ENCODE assay signal across 21 cellular contexts in genomic region chr20:24656391-24656790, GRCh38.
DNase-seq lines count a peak whose midpoint lies in the region; ATAC-seq, FAIRE-seq and TF ChIP-seq lines count a peak whose summit lies in the region.
"Had no signal": no experiment of that assay in that cellular context is flagged by ENCODE, and none has a peak within 500 bp of the region (broad histone marks: within the 10 kb centered on the region; RNA-seq: fewer than 3 reads in every experiment).

No MANE protein-coding gene starts in this region.

- no peaks in the 10 kb centered on the region for H3K36me3 ChIP-seq in kidney (ENCODE audit: control insufficient read depth in 1 of 2, insufficient read depth in 2 of 2, low read length in 2 of 2)

- CTCF ChIA-PET in CD4-positive, alpha-beta T cell (lab: Charles Lee), result no interaction called here

- TF ChIP-seq CTCF in C4-2B (conservative IDR thresholded peaks at IDR 0.05), result no peak
- no peak for TF ChIP-seq CTCF in kidney (IDR thresholded peaks at IDR 0.05; ENCODE audit: borderline replicate concordance, extremely low read depth, insufficient read depth)
- no peak for TF ChIP-seq CTCF in CD4-positive, alpha-beta T cell (IDR thresholded peaks at IDR 0.05)

- H3K36me3 Mint-ChIP-seq in CD4-positive, alpha-beta T cell (ENCODE audit: low read depth), result no peaks in the 10 kb centered on the region
- H3K36me3 Mint-ChIP-seq: CD8-positive, alpha-beta T cell had no signal

- no peak for FAIRE-seq in kidney (lab: Jason Lieb, UNC)
- FAIRE-seq: A549, D721Med, GM12891, GM18507, H1 had no signal

- no peaks in the 10 kb centered on the region for H3K27me3 ChIP-seq in CD4-positive, alpha-beta T cell (ENCODE audit: control insufficient read depth, insufficient read depth, low read length)

- H3K9me3 ChIP-seq in kidney (ENCODE audit: control insufficient read depth in 1 of 2, low read length in 2 of 2), result no peaks in the 10 kb centered on the region
- no peaks in the 10 kb centered on the region for H3K9me3 ChIP-seq in CD4-positive, alpha-beta T cell (ENCODE audit: control insufficient read depth, low read length)
- H3K9me3 ChIP-seq: A549 had no signal

- H3K4me3 Mint-ChIP-seq in stimulated activated naive CD8-positive, alpha-beta T cell treated with anti-CD3 and anti-CD28 coated beads, Interleukin-15, amount 100 ng/mL, for 72 hours, result no peak overlapping the region
- H3K4me3 Mint-ChIP-seq in CD4-positive, alpha-beta T cell, result no peak overlapping the region
- H3K4me3 Mint-ChIP-seq: CD8-positive, alpha-beta T cell had no signal

- peaks cover 0 to 7% of the 10 kb centered on the region in 2 donors for H3K4me1 ChIP-seq in kidney (ENCODE audit: control insufficient read depth in 1 of 2, insufficient read depth in 1 of 2, low read depth in 1 of 2, low read length in 2 of 2)

- no peak overlapping the region for H3K9ac ChIP-seq in kidney (ENCODE audit: low read length in 2 of 2)
- H3K9ac ChIP-seq: GM23248 had no signal

- POLR2A ChIA-PET in CD4-positive, alpha-beta T cell (lab: Charles Lee), result no interaction called here

- peak; percentile 31 for ATAC-seq in stimulated activated naive CD8-positive, alpha-beta T cell treated with anti-CD3 and anti-CD28 coated beads, Interleukin-15, amount 100 ng/mL, for 72 hours
- ATAC-seq in stimulated activated naive CD8-positive, alpha-beta T cell treated with anti-CD3 and anti-CD28 coated beads, Interleukin-15, Interleukin-2, amounts not matched to agents 100 U/mL and 50 U/mL, for 24 hours, result no peak
- ATAC-seq in GM19455 (IDR thresholded peaks at IDR 0.05; ENCODE audit: unreplicated experiment), result no peak
- ATAC-seq in CD4-positive, alpha-beta T cell (ENCODE audit: poor library complexity), result no peak
- ATAC-seq: A549; CD8-positive, alpha-beta T cell had no signal

- H3K9me3 Mint-ChIP-seq in stimulated activated naive CD8-positive, alpha-beta T cell treated with anti-CD3 and anti-CD28 coated beads, Interleukin-15, amount 100 ng/mL, for 72 hours, result no peaks in the 10 kb centered on the region
- H3K9me3 Mint-ChIP-seq in CD4-positive, alpha-beta T cell, result no peaks in the 10 kb centered on the region
- H3K9me3 Mint-ChIP-seq: CD8-positive, alpha-beta T cell had no signal

- DNase-seq in stimulated activated naive CD8-positive, alpha-beta T cell treated with anti-CD3 and anti-CD28 coated beads, Interleukin-15, amount 100 ng/mL, for 72 hours, result no peak
- DNase-seq in stimulated activated naive CD8-positive, alpha-beta T cell treated with anti-CD3 and anti-CD28 coated beads, Interleukin-15, Interleukin-2, amounts not matched to agents 100 U/mL and 50 U/mL, for 24 hours, result no peak
- peak; percentile 35 for DNase-seq in kidney
- no peak for DNase-seq in medulla oblongata (ENCODE audit: extremely low spot score)
- DNase-seq in CD4-positive, alpha-beta T cell, result no peak
- DNase-seq: 8988T; CD8-positive, alpha-beta T cell; DMS 273 treated with DMSO at 0.1 percent for 48 hours; DMS79; EL; GDM1; GM23248; H7; HCEC 1CT had no signal

- H3K27me3 Mint-ChIP-seq in stimulated activated naive CD8-positive, alpha-beta T cell treated with anti-CD3 and anti-CD28 coated beads, Interleukin-15, amount 100 ng/mL, for 72 hours, result no peaks in the 10 kb centered on the region
- H3K27me3 Mint-ChIP-seq in CD4-positive, alpha-beta T cell, result no peaks in the 10 kb centered on the region

- H3K27ac Mint-ChIP-seq in stimulated activated naive CD8-positive, alpha-beta T cell treated with anti-CD3 and anti-CD28 coated beads, Interleukin-15, amount 100 ng/mL, for 72 hours, result no peak overlapping the region
- H3K27ac Mint-ChIP-seq in CD4-positive, alpha-beta T cell, result no peak overlapping the region
- H3K27ac Mint-ChIP-seq: CD8-positive, alpha-beta T cell had no signal

- H3K4me3 ChIP-seq in kidney (ENCODE audit: low read length in 2 of 2), result no peak overlapping the region
- H3K4me3 ChIP-seq: A549, GM23248 had no signal

- H3K4me1 Mint-ChIP-seq in stimulated activated naive CD8-positive, alpha-beta T cell treated with anti-CD3 and anti-CD28 coated beads, Interleukin-15, amount 100 ng/mL, for 72 hours, result no peaks in the 10 kb centered on the region
- no peaks in the 10 kb centered on the region for H3K4me1 Mint-ChIP-seq in CD4-positive, alpha-beta T cell (ENCODE audit: low read depth)

- H3K27ac ChIP-seq in C4-2B (peak overlapping the region; percentile 4), kidney (ENCODE audit: low read depth in 2 of 2, low read length in 2 of 2) (no peak overlapping the region)
- H3K27ac ChIP-seq in CD4-positive, alpha-beta T cell (ENCODE audit: low read depth, low read length), result no peak overlapping the region
- H3K27ac ChIP-seq: GM23248 had no signal

- intact Hi-C loops in kidney (cut with DNase I), result no loop called here
- intact Hi-C loops in CD4-positive, alpha-beta T cell (cut with DNase I, micrococcal nuclease), result no loop called here
